ENCODE assay signal across 1 cellular context in the genomic region with DNA sequence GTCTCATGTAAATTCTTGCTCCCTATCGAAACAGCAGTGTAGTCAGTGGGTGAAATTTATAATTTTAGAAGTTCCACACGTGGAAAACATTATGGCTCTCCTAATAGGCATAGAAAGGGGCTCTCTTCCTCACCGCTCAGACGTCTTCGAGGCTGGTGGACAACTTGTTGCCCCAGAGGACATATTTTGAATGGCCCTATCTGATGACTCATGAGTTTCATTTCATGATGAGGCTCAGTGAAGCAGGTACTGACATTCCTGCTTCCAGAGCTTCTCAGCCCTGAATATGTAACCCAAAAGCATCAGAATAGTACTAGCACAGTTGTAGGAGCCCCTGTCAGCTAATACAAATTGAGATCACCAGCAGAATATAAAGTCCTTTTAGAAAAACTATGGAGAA.
TF ChIP-seq lines count a peak whose summit lies in the region.

No MANE protein-coding gene starts in this region.

TF ChIP-seq in endothelial cell of umbilical vein, 7 proteins besides CTCF, POLR2A, EP300 and RAD21:
- no peak for TF ChIP-seq POLR2AphosphoS5 (IDR thresholded peaks at IDR 0.05; ENCODE audit: insufficient read depth, low read depth, low read length)
- peak; percentile 3 for TF ChIP-seq JUN (IDR thresholded peaks at IDR 0.05; ENCODE audit: borderline replicate concordance, insufficient read depth, insufficient read length, low read depth)
